Comparison of ENCODE assay signal across 13 cellular contexts in genomic region chr3:142226474-142226873, GRCh38. TPM values are rescaled to one million over a fixed set of nuclear protein-coding genes. Genes with fewer than 3 reads are reported as not detected.
A peak's percentile ranks its signal among the peaks of the same experiment; 100 is the strongest.
DNase-seq lines count a peak whose midpoint lies in the region; ATAC-seq, FAIRE-seq and TF ChIP-seq lines count a peak whose summit lies in the region.
"Had no signal": no experiment of that assay in that cellular context is flagged by ENCODE, and none has a peak within 500 bp of the region (broad histone marks: within the 10 kb centered on the region; RNA-seq: fewer than 3 reads in every experiment).

No MANE protein-coding gene starts in this region.

- no peaks in the 10 kb centered on the region for H3K27me3 Mint-ChIP-seq in activated CD8-positive, alpha-beta T cell treated with anti-CD3 and anti-CD28 coated beads, Interleukin-2, amount 10 ng/mL, durations not matched to agents 7 days and 5 days (ENCODE audit: low read depth)
- H3K27me3 Mint-ChIP-seq in memory B cell = no peaks in the 10 kb centered on the region
- H3K27me3 Mint-ChIP-seq in stimulated activated naive B cell treated with anti-CD40 and anti-IgM and Interleukin-4, amounts not matched to agents 10 μg/mL and 1 μg/mL and 100 μg/mL, for 72 hours = no peaks in the 10 kb centered on the region

- CTCF ChIA-PET in activated CD8-positive, alpha-beta T cell treated with anti-CD3 and anti-CD28 coated beads, Interleukin-2, amount 10 ng/mL, durations not matched to agents 7 days and 5 days (lab: Charles Lee) = interaction anchor here (1.0 to 1.2 kb wide), 3 partner anchors 10 to 78 kb away, joined by 3 to 7 read pairs (median 3); no protein-coding TSS in a partner anchor

- POLR2A ChIA-PET in activated CD8-positive, alpha-beta T cell treated with anti-CD3 and anti-CD28 coated beads, Interleukin-2, amount 10 ng/mL, durations not matched to agents 7 days and 5 days (lab: Charles Lee) = no interaction called here

- no peak overlapping the region for H3K27ac Mint-ChIP-seq in activated CD8-positive, alpha-beta T cell treated with anti-CD3 and anti-CD28 coated beads, Interleukin-2, amount 10 ng/mL, durations not matched to agents 7 days and 5 days
- H3K27ac Mint-ChIP-seq in memory B cell = no peak overlapping the region
- H3K27ac Mint-ChIP-seq in stimulated activated naive B cell treated with anti-CD40 and anti-IgM and Interleukin-4, amounts not matched to agents 10 μg/mL and 1 μg/mL and 100 μg/mL, for 72 hours = no peak overlapping the region

- TF ChIP-seq POLR2A in GM12892 (IDR thresholded peaks at IDR 0.05; ENCODE audit: low read depth, low read length) = no peak

- H3K9me3 Mint-ChIP-seq in activated CD8-positive, alpha-beta T cell treated with anti-CD3 and anti-CD28 coated beads, Interleukin-2, amount 10 ng/mL, durations not matched to agents 7 days and 5 days (ENCODE audit: insufficient read depth) = no peaks in the 10 kb centered on the region
- H3K9me3 Mint-ChIP-seq in memory B cell = no peaks in the 10 kb centered on the region
- H3K9me3 Mint-ChIP-seq in stimulated activated naive B cell treated with anti-CD40 and anti-IgM and Interleukin-4, amounts not matched to agents 10 μg/mL and 1 μg/mL and 100 μg/mL, for 72 hours = no peaks in the 10 kb centered on the region

- no peak for ATAC-seq in activated CD8-positive, alpha-beta T cell treated with anti-CD3 and anti-CD28 coated beads, Interleukin-2, amount 10 ng/mL, durations not matched to agents 7 days and 5 days
- ATAC-seq in memory B cell (ENCODE audit: low read depth) (no peak), HG02973 (IDR thresholded peaks at IDR 0.05; ENCODE audit: unreplicated experiment) (no peak)
- ATAC-seq in stimulated activated naive B cell treated with anti-CD40 and anti-IgM and Interleukin-4, amounts not matched to agents 10 μg/mL and 1 μg/mL and 100 μg/mL, for 72 hours (replicated peaks) = no peak
- ATAC-seq: sciatic nerve had no signal

- no peaks in the 10 kb centered on the region for H3K36me3 Mint-ChIP-seq in activated CD8-positive, alpha-beta T cell treated with anti-CD3 and anti-CD28 coated beads, Interleukin-2, amount 10 ng/mL, durations not matched to agents 7 days and 5 days (ENCODE audit: low read depth)
- H3K36me3 Mint-ChIP-seq in memory B cell = no peaks in the 10 kb centered on the region
- no peaks in the 10 kb centered on the region for H3K36me3 Mint-ChIP-seq in stimulated activated naive B cell treated with anti-CD40 and anti-IgM and Interleukin-4, amounts not matched to agents 10 μg/mL and 1 μg/mL and 100 μg/mL, for 72 hours

- DNase-seq in DMS 273 (lab: John Stamatoyannopoulos, UW; ENCODE audit: unreplicated experiment) = peak; percentile 31
- DNase-seq in DMS 273 treated with DMSO at 0.1 percent for 48 hours (lab: John Stamatoyannopoulos, UW) = no peak
- DNase-seq in GM12892 (ENCODE audit: insufficient read length) = peak; percentile 5
- no peak for DNase-seq in activated CD8-positive, alpha-beta T cell treated with anti-CD3 and anti-CD28 coated beads, Interleukin-2, amount 10 ng/mL, durations not matched to agents 7 days and 5 days
- DNase-seq in memory B cell (ENCODE audit: low spot score in 2 of 2) = no peak
- DNase-seq in NCI-H1436 treated with DMSO at 0.1 percent for 48 hours (lab: John Stamatoyannopoulos, UW) = no peak
- no peak for DNase-seq in stimulated activated naive B cell treated with anti-CD40 and anti-IgM and Interleukin-4, amounts not matched to agents 10 μg/mL and 1 μg/mL and 100 μg/mL, for 72 hours
- DNase-seq: NCI-H2029 treated with DMSO at 0.1 percent for 48 hours, OCI-M1 had no signal

- peak overlapping the region; percentile 43 for H3K4me3 Mint-ChIP-seq in activated CD8-positive, alpha-beta T cell treated with anti-CD3 and anti-CD28 coated beads, Interleukin-2, amount 10 ng/mL, durations not matched to agents 7 days and 5 days
- H3K4me3 Mint-ChIP-seq in memory B cell = peak overlapping the region; percentile 29
- peak overlapping the region in 1 of 2 donors; percentile 39 for H3K4me3 Mint-ChIP-seq in stimulated activated naive B cell treated with anti-CD40 and anti-IgM and Interleukin-4, amounts not matched to agents 10 μg/mL and 1 μg/mL and 100 μg/mL, for 72 hours

- no peak for FAIRE-seq in GM12892 (lab: Jason Lieb, UNC)
- FAIRE-seq: A204.1, bronchial epithelial cell had no signal

- H3K4me1 Mint-ChIP-seq in activated CD8-positive, alpha-beta T cell treated with anti-CD3 and anti-CD28 coated beads, Interleukin-2, amount 10 ng/mL, durations not matched to agents 7 days and 5 days (ENCODE audit: low read depth) = peaks cover 17% of the 10 kb centered on the region
- H3K4me1 Mint-ChIP-seq in memory B cell = peaks cover 6% of the 10 kb centered on the region
- peaks cover 5 to 9% of the 10 kb centered on the region in 2 donors for H3K4me1 Mint-ChIP-seq in stimulated activated naive B cell treated with anti-CD40 and anti-IgM and Interleukin-4, amounts not matched to agents 10 μg/mL and 1 μg/mL and 100 μg/mL, for 72 hours

RNA-seq across cellular contexts. Expression of gene GK5, which starts 1.1 kb away (rescaled TPM):
- 9.6 TPM for polyA plus RNA-seq in GM12892 (2012; ENCODE audit: missing spikeins)
- total RNA-seq in activated CD8-positive, alpha-beta T cell treated with anti-CD3 and anti-CD28 coated beads, Interleukin-2, amount 10 ng/mL, durations not matched to agents 7 days and 5 days = 10 to 100 TPM; 14.4 to 16.0 TPM

Comparison
In these comparisons a context has a peak if more than half of its experiments do, and no peak if none do; other contexts are left out.
1. DNase-seq: peak in DMS 273 (single experiment) and GM12892 (single experiment); none in DMS 273 treated with DMSO at 0.1 percent for 48 hours (single experiment), activated CD8-positive, alpha-beta T cell treated with anti-CD3 and anti-CD28 coated beads, Interleukin-2, amount 10 ng/mL, durations not matched to agents 7 days and 5 days (single experiment), memory B cell (0 of 2), NCI-H1436 treated with DMSO at 0.1 percent for 48 hours (single experiment) and stimulated activated naive B cell treated with anti-CD40 and anti-IgM and Interleukin-4, amounts not matched to agents 10 μg/mL and 1 μg/mL and 100 μg/mL, for 72 hours (single experiment).